Comparison of ENCODE assay signal across 8 cellular contexts in genomic region chr3:150545419-150546225, GRCh38. TPM values are rescaled to one million over a fixed set of nuclear protein-coding genes. Genes with fewer than 3 reads are reported as not detected.
A peak's percentile ranks its signal among the peaks of the same experiment; 100 is the strongest.
DNase-seq lines count a peak whose midpoint lies in the region; ATAC-seq and TF ChIP-seq lines count a peak whose summit lies in the region.

No MANE protein-coding gene starts in this region.

- H3K36me3 ChIP-seq in HUES48 (ENCODE audit: control insufficient read depth, insufficient read depth, low read length) = peaks cover 37% of the 10 kb centered on the region

- H3K27me3 ChIP-seq in HUES48 (ENCODE audit: control insufficient read depth, insufficient read depth, low read length) (no peaks in the 10 kb centered on the region), dorsolateral prefrontal cortex (no peaks in the 10 kb centered on the region)

- peak overlapping the region; percentile 93 for H3K4me3 ChIP-seq in HUES48 (ENCODE audit: low read depth, low read length)
- peak overlapping the region; percentile 98 for H3K4me3 ChIP-seq in WI38 (ENCODE audit: low read depth, low read length)
- peak overlapping the region; percentile 66 to 99 (median 93) for H3K4me3 ChIP-seq in dorsolateral prefrontal cortex

- peaks cover 11% of the 10 kb centered on the region; the same call in 1 of the 2 replicates for H3K4me1 ChIP-seq in HUES48 (ENCODE audit: control insufficient read depth, insufficient read depth, low read length)

- H3K9ac ChIP-seq in HUES48 (ENCODE audit: low read depth, low read length) = peak overlapping the region; percentile 94

- H3K27ac ChIP-seq in HUES48 (ENCODE audit: low read depth, low read length) (peak overlapping the region; percentile 94), dorsolateral prefrontal cortex (peak overlapping the region; percentile 72 to 99 (median 97))

- peak; percentile 13 for ATAC-seq in GM18868 (IDR thresholded peaks at IDR 0.05; ENCODE audit: unreplicated experiment)

- no peaks in the 10 kb centered on the region for H3K9me3 ChIP-seq in HUES48 (ENCODE audit: control insufficient read depth, insufficient read depth, low read length)

- TF ChIP-seq CTCF in WI38 (IDR thresholded peaks at IDR 0.05; ENCODE audit: low read depth, low read length) = no peak
- no peak for TF ChIP-seq CTCF in dorsolateral prefrontal cortex (IDR thresholded peaks at IDR 0.05 in 54 of 56, conservative IDR thresholded peaks at IDR 0.05 in 2 of 56; ENCODE audit: low read depth in 1 of 56, partially characterized antibody in 56 of 56)

- intact Hi-C loops in dorsolateral prefrontal cortex (cut with DNase I) = loop anchor here (1.0 to 10.0 kb wide), 6 partner anchors 57 to 575 kb away; partner anchors contain the start of genes SIAH2 (in 2 of the 2), TSC22D2 (in 2 of the 2), ERICH6 (in 1 of the 2) and PFN2 (in 1 of the 2)

- DNase-seq in A172 (ENCODE audit: low spot score) (peak; percentile 22), dorsolateral prefrontal cortex (peak in 8 of 10 donors; percentile 21 to 57 (median 42)), medulla oblongata (ENCODE audit: extremely low spot score) (peak; percentile 54), NCI-H446 treated with DMSO at 0.1 percent for 48 hours (lab: John Stamatoyannopoulos, UW) (no peak)
- peak; percentile 59 for DNase-seq in stimulated activated CD8-positive, alpha-beta memory T cell treated with anti-CD3 and anti-CD28 coated beads, Interleukin-4, amount 100 ng/mL, for 48 hours

RNA-seq across cellular contexts. Expression of gene SERP1, which starts 0.7 kb away (rescaled TPM):
- 127 and 186 TPM in 2 replicates for total RNA-seq in A172 (2014; rRNA removed; shearing (Covaris generic))
- 100 to 1,000 TPM in 3 of 120 experiments, 10 to 100 TPM in 117; 44.6 to 110 (median 64.5) TPM for total RNA-seq in dorsolateral prefrontal cortex

RNA-seq across cellular contexts. Expression of gene EIF2A, which starts 1.0 kb away (rescaled TPM):
- 127 TPM in 2 replicates for total RNA-seq in A172 (2014; rRNA removed; shearing (Covaris generic))
- total RNA-seq in dorsolateral prefrontal cortex = 10 to 100 TPM; 32.6 to 75.9 (median 53.3) TPM

RNA-seq across cellular contexts. Expression of gene SELENOT, which starts 57.5 kb away (rescaled TPM):
- total RNA-seq in A172 (2014; rRNA removed; shearing (Covaris generic)) = 171 and 237 TPM in 2 replicates
- 100 to 1,000 TPM in 85 of 120 experiments, 10 to 100 TPM in 35; 78.5 to 150 (median 109) TPM for total RNA-seq in dorsolateral prefrontal cortex
